Comparison of ENCODE assay signal across 18 cellular contexts in genomic region chr17:1142503-1143095, GRCh38. TPM values are rescaled to one million over a fixed set of nuclear protein-coding genes. Genes with fewer than 3 reads are reported as not detected.
DNase-seq lines count a peak whose midpoint lies in the region; ATAC-seq, FAIRE-seq and TF ChIP-seq lines count a peak whose summit lies in the region.
"Had no signal": no experiment of that assay in that cellular context is flagged by ENCODE, and none has a peak within 500 bp of the region (broad histone marks: within the 10 kb centered on the region; RNA-seq: fewer than 3 reads in every experiment).

No MANE protein-coding gene starts in this region.

- FAIRE-seq in HTR-8/SVneo (lab: Jason Lieb, UNC): no peak
- FAIRE-seq: GM12878, RCC 7860 had no signal

- H3K27ac Mint-ChIP-seq in natural killer cell treated with Interleukin-12 subunit alpha and Interleukin-12 subunit beta and Interleukin-15 and Interleukin-18, amount 100 ng/mL, for 72 hours: no peak overlapping the region
- no peak overlapping the region for H3K27ac Mint-ChIP-seq in natural killer cell
- peak overlapping the region; percentile 64 for H3K27ac Mint-ChIP-seq in endothelial cell (ENCODE audit: unreplicated experiment)
- H3K27ac Mint-ChIP-seq in nephron: peak overlapping the region in 2 of 3 experiments; percentile 73 to 74
- H3K27ac Mint-ChIP-seq: CD4-positive, CD25-positive, alpha-beta regulatory T cell had no signal

- no peak for TF ChIP-seq CTCF in natural killer cell (IDR thresholded peaks at IDR 0.05)
- TF ChIP-seq CTCF in endothelial cell (IDR thresholded peaks at IDR 0.05; ENCODE audit: unreplicated experiment): no peak
- no peak for TF ChIP-seq CTCF in nephron (IDR thresholded peaks at IDR 0.05; ENCODE audit: unreplicated experiment in 3 of 3)
- TF ChIP-seq CTCF in suprapubic skin (IDR thresholded peaks at IDR 0.05): no peak

- peak; percentile 58 for DNase-seq in natural killer cell treated with Interleukin-12 subunit alpha and Interleukin-12 subunit beta and Interleukin-15 and Interleukin-18, amount 100 ng/mL, for 72 hours (ENCODE audit: low spot score)
- DNase-seq in natural killer cell: no peak
- no peak for DNase-seq in endothelial cell (ENCODE audit: low spot score)
- no peak for DNase-seq in suprapubic skin (ENCODE audit: low spot score in 2 of 2)
- DNase-seq in NCI-H524 treated with DMSO at 0.1 percent for 48 hours (lab: John Stamatoyannopoulos, UW): no peak
- DNase-seq in HTR-8/SVneo (ENCODE audit: insufficient read length, low spot score): no peak
- DNase-seq: AML-193; CD4-positive, CD25-positive, alpha-beta regulatory T cell; KG1; NCI-H1105; NCI-H1694 treated with DMSO at 0.1 percent for 48 hours; NCI-H748 treated with DMSO at 0.1 percent for 48 hours; SIG-M5 had no signal

- peak overlapping the region; percentile 38 for H3K27ac ChIP-seq in suprapubic skin
- H3K27ac ChIP-seq: HL-60 had no signal

- H3K36me3 ChIP-seq in suprapubic skin: no peaks in the 10 kb centered on the region

- intact Hi-C loops in natural killer cell (cut with micrococcal nuclease): no loop called here

- H3K4me3 Mint-ChIP-seq in natural killer cell treated with Interleukin-12 subunit alpha and Interleukin-12 subunit beta and Interleukin-15 and Interleukin-18, amount 100 ng/mL, for 72 hours: no peak overlapping the region
- H3K4me3 Mint-ChIP-seq in natural killer cell (no peak overlapping the region), endothelial cell (ENCODE audit: unreplicated experiment) (no peak overlapping the region), nephron (no peak overlapping the region)
- H3K4me3 Mint-ChIP-seq: CD4-positive, CD25-positive, alpha-beta regulatory T cell had no signal

- no peaks in the 10 kb centered on the region for H3K36me3 Mint-ChIP-seq in natural killer cell treated with Interleukin-12 subunit alpha and Interleukin-12 subunit beta and Interleukin-15 and Interleukin-18, amount 100 ng/mL, for 72 hours
- H3K36me3 Mint-ChIP-seq in natural killer cell: no peaks in the 10 kb centered on the region
- H3K36me3 Mint-ChIP-seq in endothelial cell (ENCODE audit: low read depth, unreplicated experiment): peaks cover 15% of the 10 kb centered on the region
- peaks cover 3% of the 10 kb centered on the region for H3K36me3 Mint-ChIP-seq in nephron (ENCODE audit: low read depth)
- H3K36me3 Mint-ChIP-seq: CD4-positive, CD25-positive, alpha-beta regulatory T cell had no signal

- H3K27me3 ChIP-seq in suprapubic skin: no peaks in the 10 kb centered on the region

- no peak for TF ChIP-seq POLR2A in suprapubic skin (IDR thresholded peaks at IDR 0.05)

- H3K9me3 ChIP-seq in suprapubic skin: no peaks in the 10 kb centered on the region

- no peak for TF ChIP-seq EP300 in suprapubic skin (IDR thresholded peaks at IDR 0.05)

- peaks cover 3% of the 10 kb centered on the region for H3K4me1 ChIP-seq in suprapubic skin

- H3K27me3 Mint-ChIP-seq in natural killer cell treated with Interleukin-12 subunit alpha and Interleukin-12 subunit beta and Interleukin-15 and Interleukin-18, amount 100 ng/mL, for 72 hours: no peaks in the 10 kb centered on the region
- H3K27me3 Mint-ChIP-seq in natural killer cell (ENCODE audit: low read depth in 2 of 2): no peaks in the 10 kb centered on the region
- H3K27me3 Mint-ChIP-seq in endothelial cell (ENCODE audit: unreplicated experiment): peaks cover 8% of the 10 kb centered on the region
- H3K27me3 Mint-ChIP-seq in nephron (ENCODE audit: low read depth): peaks cover 12% of the 10 kb centered on the region
- H3K27me3 Mint-ChIP-seq: CD4-positive, CD25-positive, alpha-beta regulatory T cell had no signal

- no peak overlapping the region for H3K4me3 ChIP-seq in suprapubic skin
- H3K4me3 ChIP-seq: GM12878 had no signal

- ATAC-seq in natural killer cell treated with Interleukin-12 subunit alpha and Interleukin-12 subunit beta and Interleukin-15 and Interleukin-18, amount 100 ng/mL, for 72 hours: no peak
- ATAC-seq in natural killer cell: no peak
- ATAC-seq in HG02852 (IDR thresholded peaks at IDR 0.05; ENCODE audit: unreplicated experiment): no peak
- ATAC-seq: GM12878 had no signal

- 85% methylated on average over 12 of the region's 20 CpGs for WGBS in suprapubic skin

- H3K4me1 Mint-ChIP-seq in natural killer cell treated with Interleukin-12 subunit alpha and Interleukin-12 subunit beta and Interleukin-15 and Interleukin-18, amount 100 ng/mL, for 72 hours (ENCODE audit: low read depth in 2 of 2): peaks cover 0 to 7% of the 10 kb centered on the region in 2 donors
- H3K4me1 Mint-ChIP-seq in natural killer cell (peaks cover 5 to 11% of the 10 kb centered on the region in 2 donors), endothelial cell (ENCODE audit: unreplicated experiment) (peaks cover 19% of the 10 kb centered on the region), nephron (peaks cover 46% of the 10 kb centered on the region)
- H3K4me1 Mint-ChIP-seq: CD4-positive, CD25-positive, alpha-beta regulatory T cell had no signal

- H3K9me3 Mint-ChIP-seq in natural killer cell treated with Interleukin-12 subunit alpha and Interleukin-12 subunit beta and Interleukin-15 and Interleukin-18, amount 100 ng/mL, for 72 hours: no peaks in the 10 kb centered on the region
- no peaks in the 10 kb centered on the region for H3K9me3 Mint-ChIP-seq in natural killer cell
- no peaks in the 10 kb centered on the region for H3K9me3 Mint-ChIP-seq in endothelial cell (ENCODE audit: unreplicated experiment)
- no peaks in the 10 kb centered on the region for H3K9me3 Mint-ChIP-seq in nephron
- H3K9me3 Mint-ChIP-seq: CD4-positive, CD25-positive, alpha-beta regulatory T cell had no signal

RNA-seq across cellular contexts. Expression of gene ABR, which starts 37.2 kb away (rescaled TPM):
- total RNA-seq in natural killer cell treated with Interleukin-12 subunit alpha and Interleukin-12 subunit beta and Interleukin-15 and Interleukin-18, amount 100 ng/mL, for 72 hours: 10 to 100 TPM; 79.1 to 80.5 TPM
- total RNA-seq in natural killer cell (100 to 1,000 TPM; 155 to 215 (median 163) TPM), endothelial cell (ENCODE audit: unreplicated experiment) (76.6 TPM), suprapubic skin (100 to 1,000 TPM in 2 of 4 donors, 10 to 100 TPM in 2; 78.0 to 208 (median 106) TPM)

Comparison
In these comparisons a context has a peak if more than half of its experiments do, and no peak if none do; other contexts are left out.
1. H3K27ac Mint-ChIP-seq: peak in endothelial cell (single experiment) and nephron (2 of 3); none in natural killer cell treated with Interleukin-12 subunit alpha and Interleukin-12 subunit beta and Interleukin-15 and Interleukin-18, amount 100 ng/mL, for 72 hours (0 of 2) and natural killer cell (0 of 2).